ENCODE assay signal across 25 cellular contexts in genomic region chr22:19716829-19717105, GRCh38. TPM values are rescaled to one million over a fixed set of nuclear protein-coding genes. Genes with fewer than 3 reads are reported as not detected.
"Had no signal": no experiment of that assay in that cellular context is flagged by ENCODE, and none has a peak within 500 bp of the region (broad histone marks: within the 10 kb centered on the region; RNA-seq: fewer than 3 reads in every experiment).

No MANE protein-coding gene starts in this region.

- H3K4me3 ChIP-seq: left lung, uterus had no signal

- DNase-seq: activated CD4-positive, alpha-beta T cell treated with anti-CD3 and anti-CD28 coated beads for 48 hours; activated CD8-positive, alpha-beta T cell treated with anti-CD3 and anti-CD28 coated beads, Interleukin-2, amount 10 ng/mL, durations not matched to agents 7 days and 5 days; activated gamma-delta T cell treated with Interleukin-2 at 50 U/mL for 16 hours; activated naive CD8-positive, alpha-beta T cell treated with anti-CD3 and anti-CD28 coated beads for 36 hours; amniotic stem cell; effector memory CD8-positive, alpha-beta T cell; hippocampal formation; kidney glomerular epithelial cell; left lung; mammary epithelial cell; natural killer cell; posterior cingulate gyrus; small intestine; stimulated activated CD4-positive, alpha-beta T cell treated with anti-CD3 and anti-CD28 coated beads, Interleukin-15, amount 100 ng/mL, for 24 hours; stimulated activated CD4-positive, alpha-beta T cell treated with anti-CD3 and anti-CD28 coated beads, Interleukin-2, amount 100 ng/mL, for 48 hours; stimulated activated CD8-positive, alpha-beta memory T cell treated with anti-CD3 and anti-CD28 coated beads, Interleukin-4, amount 100 ng/mL, for 48 hours; stimulated activated naive B cell treated with anti-CD40 and anti-IgM and Interleukin-4, amounts not matched to agents 10 μg/mL and 1 μg/mL and 100 μg/mL, for 72 hours; testis; trophoblast cell; uterus had no signal

- H3K36me3 ChIP-seq: uterus had no signal

- H3K27ac ChIP-seq: esophagus muscularis mucosa, left lung, testis had no signal

- H3K9me3 Mint-ChIP-seq: activated naive CD8-positive, alpha-beta T cell treated with anti-CD3 and anti-CD28 coated beads for 36 hours; activated T-helper 1 cell treated with anti-CD3 and anti-CD28 coated beads, Interleukin-12 subunit alpha, Interleukin-12 subunit beta, Interleukin-2, Interleukin-4 antibody, amounts not matched to agents 30 ng/mL and 10 ng/mL and 1 ng/mL, durations not matched to agents 14 hours and 24 hours and 36 hours; effector memory CD8-positive, alpha-beta T cell; mesothelial cell of epicardium; natural killer cell; stimulated activated naive B cell treated with anti-CD40 and anti-IgM and Interleukin-4, amounts not matched to agents 10 μg/mL and 1 μg/mL and 100 μg/mL, for 72 hours; T-helper 1 cell treated with Interleukin-12 subunit alpha and Interleukin-12 subunit beta and Interleukin-4 antibody, amounts not matched to agents 30 μg/mL and 1 μg/mL, for 36 hours had no signal

- H3K27ac Mint-ChIP-seq: activated CD8-positive, alpha-beta T cell treated with anti-CD3 and anti-CD28 coated beads, Interleukin-2, amount 10 ng/mL, durations not matched to agents 7 days and 5 days; activated naive CD8-positive, alpha-beta T cell treated with anti-CD3 and anti-CD28 coated beads for 36 hours; activated T-helper 1 cell treated with anti-CD3 and anti-CD28 coated beads, Interleukin-12 subunit alpha, Interleukin-12 subunit beta, Interleukin-2, Interleukin-4 antibody, amounts not matched to agents 30 ng/mL and 10 ng/mL and 1 ng/mL, durations not matched to agents 14 hours and 24 hours and 36 hours; effector memory CD8-positive, alpha-beta T cell; mesothelial cell of epicardium; natural killer cell; stimulated activated naive B cell treated with anti-CD40 and anti-IgM and Interleukin-4, amounts not matched to agents 10 μg/mL and 1 μg/mL and 100 μg/mL, for 72 hours; T-helper 1 cell treated with Interleukin-12 subunit alpha and Interleukin-12 subunit beta and Interleukin-4 antibody, amounts not matched to agents 30 μg/mL and 1 μg/mL, for 36 hours had no signal

- ATAC-seq: activated CD8-positive, alpha-beta T cell treated with anti-CD3 and anti-CD28 coated beads, Interleukin-2, amount 10 ng/mL, durations not matched to agents 7 days and 5 days; effector memory CD8-positive, alpha-beta T cell; left lung; natural killer cell; stimulated activated naive B cell treated with anti-CD40 and anti-IgM and Interleukin-4, amounts not matched to agents 10 μg/mL and 1 μg/mL and 100 μg/mL, for 72 hours had no signal

- H3K36me3 Mint-ChIP-seq: activated naive CD8-positive, alpha-beta T cell treated with anti-CD3 and anti-CD28 coated beads for 36 hours; natural killer cell had no signal

- H3K9me3 ChIP-seq: esophagus muscularis mucosa, left lung, testis, uterus had no signal

- H3K4me1 ChIP-seq: uterus had no signal

- H3K4me3 Mint-ChIP-seq: activated naive CD8-positive, alpha-beta T cell treated with anti-CD3 and anti-CD28 coated beads for 36 hours; T-helper 1 cell treated with Interleukin-12 subunit alpha and Interleukin-12 subunit beta and Interleukin-4 antibody, amounts not matched to agents 30 μg/mL and 1 μg/mL, for 36 hours had no signal

- H3K27me3 ChIP-seq: testis, uterus had no signal

RNA-seq across cellular contexts. Expression of gene GP1BB, which starts 6.6 kb away (rescaled TPM):
- total RNA-seq: activated CD8-positive, alpha-beta T cell treated with anti-CD3 and anti-CD28 coated beads, Interleukin-2, amount 10 ng/mL, durations not matched to agents 7 days and 5 days; activated naive CD8-positive, alpha-beta T cell treated with anti-CD3 and anti-CD28 coated beads for 36 hours; activated T-helper 1 cell treated with anti-CD3 and anti-CD28 coated beads, Interleukin-12 subunit alpha, Interleukin-12 subunit beta, Interleukin-2, Interleukin-4 antibody, amounts not matched to agents 30 ng/mL and 10 ng/mL and 1 ng/mL, durations not matched to agents 14 hours and 24 hours and 36 hours had no signal

RNA-seq across cellular contexts. Expression of gene TBX1, which starts 43.8 kb away (rescaled TPM):
- total RNA-seq: activated naive CD8-positive, alpha-beta T cell treated with anti-CD3 and anti-CD28 coated beads for 36 hours; frontal cortex had no signal
- polyA plus RNA-seq: mammary epithelial cell had no signal
